In the genomic region with DNA sequence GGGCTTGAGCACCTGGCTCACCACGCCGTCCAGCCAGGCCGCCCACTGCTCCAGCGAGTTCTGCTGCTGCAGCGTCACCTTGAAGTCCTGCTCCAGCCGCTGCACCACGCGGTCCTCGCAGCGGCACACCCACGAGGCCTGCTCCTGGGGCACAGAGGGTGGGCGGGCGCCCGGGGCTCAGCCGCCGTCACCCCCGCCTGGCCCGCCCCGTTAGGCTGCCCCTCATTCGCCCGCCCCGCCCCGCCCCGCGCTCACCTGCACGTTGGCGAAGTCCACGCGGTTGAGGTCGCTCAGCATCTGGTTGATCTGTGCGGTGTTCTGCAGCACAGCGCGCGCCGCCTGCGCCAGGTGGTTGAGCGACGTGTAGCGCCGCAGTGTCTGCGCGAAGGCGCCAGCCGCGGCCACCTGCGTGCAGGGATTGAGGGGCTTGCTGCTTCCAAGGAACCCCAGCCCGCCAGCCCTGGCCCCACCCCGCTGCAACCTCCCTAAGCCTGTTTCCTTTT, we compare ENCODE assay signal across 26 cellular contexts. TPM values are rescaled to one million over a fixed set of nuclear protein-coding genes. Genes with fewer than 3 reads are reported as not detected.
DNase-seq lines count a peak whose midpoint lies in the region; ATAC-seq and TF ChIP-seq lines count a peak whose summit lies in the region.
"Had no signal": no experiment of that assay in that cellular context is flagged by ENCODE, and none has a peak within 500 bp of the region (broad histone marks: within the 10 kb centered on the region; RNA-seq: fewer than 3 reads in every experiment).

No MANE protein-coding gene starts in this region.

- H3K36me3 Mint-ChIP-seq in CD8-positive, alpha-beta memory T cell: peaks cover 0 to 65% (median 0%) of the 10 kb centered on the region in 3 donors
- H3K36me3 Mint-ChIP-seq: activated naive CD8-positive, alpha-beta T cell had no signal

- peaks cover 0 to 4% (median 0%) of the 10 kb centered on the region in 3 donors for H3K4me1 Mint-ChIP-seq in CD8-positive, alpha-beta memory T cell
- H3K4me1 Mint-ChIP-seq: CD14-positive monocyte had no signal

- H3K4ac ChIP-seq in neuronal stem cell (ENCODE audit: low read length): no peak overlapping the region

- H3K18ac ChIP-seq in neuronal stem cell (ENCODE audit: low read length): peak overlapping the region; percentile 80

- DNase-seq in neuronal stem cell (ENCODE audit: low spot score) (no peak), T-helper 1 cell (no peak), nucleus accumbens (lab: John Stamatoyannopoulos, UW) (no peak)
- no peak for DNase-seq in CD8-positive, alpha-beta memory T cell
- DNase-seq: activated CD4-positive, alpha-beta T cell treated with anti-CD3 and anti-CD28 coated beads for 4 hours; activated CD8-positive, alpha-beta memory T cell treated with anti-CD3 and anti-CD28 coated beads for 24 hours; activated effector memory CD4-positive, alpha-beta T cell treated with Interleukin-2 at 50 U/mL for 16 hours; anterior cingulate cortex; Calu3; DND-41; Karpas-422; NCI-H1436 treated with DMSO at 0.1 percent for 48 hours; NCI-H446; NCI-H774; nephron progenitor cell; stimulated activated CD4-positive, alpha-beta T cell treated with anti-CD3 and anti-CD28 coated beads, Interleukin-2, amount 100 ng/mL, for 48 hours had no signal

- H3K27me3 ChIP-seq in HUES6 (ENCODE audit: control insufficient read depth, insufficient read depth, low read length) (peaks cover 5% of the 10 kb centered on the region; the same call in 1 of the 2 replicates), gastroesophageal sphincter (no peaks in the 10 kb centered on the region), neuronal stem cell (ENCODE audit: control insufficient read depth in 3 of 3, insufficient read depth in 3 of 3, low read depth in 1 of 3, low read length in 3 of 3) (peaks cover 0 to 4% (median 0%) of the 10 kb centered on the region in 3 experiments)
- no peaks in the 10 kb centered on the region for H3K27me3 ChIP-seq in CD8-positive, alpha-beta memory T cell (ENCODE audit: insufficient read depth, low read length, poor library complexity, severe bottlenecking)
- H3K27me3 ChIP-seq: uterus had no signal

- H2BK15ac ChIP-seq in neuronal stem cell (ENCODE audit: low read length): no peak overlapping the region

- no peak for TF ChIP-seq EP300 in gastroesophageal sphincter (IDR thresholded peaks at IDR 0.05)

- H3K4me3 ChIP-seq in HUES6 (ENCODE audit: low read depth, low read length) (peak overlapping the region; percentile 67), gastroesophageal sphincter (peak overlapping the region in 1 of 2 donors; percentile 48), neuronal stem cell (ENCODE audit: low read length in 2 of 2) (no peak overlapping the region)
- H3K4me3 ChIP-seq in CD8-positive, alpha-beta memory T cell (ENCODE audit: low read length): no peak overlapping the region
- H3K4me3 ChIP-seq: SK-N-MC had no signal

- H2BK5ac ChIP-seq in neuronal stem cell (ENCODE audit: low read length): no peak overlapping the region

- TF ChIP-seq CTCF in gastroesophageal sphincter (IDR thresholded peaks at IDR 0.05): no peak

- POLR2A ChIA-PET in CD8-positive, alpha-beta memory T cell (lab: Charles Lee): no interaction called here

- 93 to 98% methylated on average over 3 to 8 of the region's 48 CpGs for WGBS in gastroesophageal sphincter (ENCODE audit: low coverage in 1 of 2), 2 donors
- WGBS in neuronal stem cell (ENCODE audit: extremely low coverage in 2 of 2, insufficient read length in 2 of 2, insufficient replicate concordance in 1 of 2), 2 donors: no CpG with 5 or more reads among the region's 48 CpGs

- H3K4me2 ChIP-seq in neuronal stem cell (ENCODE audit: insufficient read depth, low read length, poor library complexity, severe bottlenecking): no peak overlapping the region

- H4K91ac ChIP-seq in neuronal stem cell (ENCODE audit: low read depth, low read length, poor library complexity): no peak overlapping the region

- no peaks in the 10 kb centered on the region for H3K27me3 Mint-ChIP-seq in CD8-positive, alpha-beta memory T cell
- H3K27me3 Mint-ChIP-seq: activated naive CD8-positive, alpha-beta T cell had no signal

- H3K4me1 ChIP-seq in HUES6 (ENCODE audit: control insufficient read depth, insufficient read depth, low read length) (peaks cover 11% of the 10 kb centered on the region; the same call in 1 of the 2 replicates), gastroesophageal sphincter (peaks cover 0 to 20% (median 0%) of the 10 kb centered on the region in 3 donors), neuronal stem cell (ENCODE audit: control insufficient read depth in 2 of 2, insufficient read depth in 1 of 2, low read depth in 1 of 2, low read length in 2 of 2) (peaks cover 0 to 9% of the 10 kb centered on the region in 2 donors)
- H3K4me1 ChIP-seq in CD8-positive, alpha-beta memory T cell (ENCODE audit: insufficient read depth, low read length): no peaks in the 10 kb centered on the region

- no peak overlapping the region for H3K27ac Mint-ChIP-seq in CD8-positive, alpha-beta memory T cell
- H3K27ac Mint-ChIP-seq: activated naive CD8-positive, alpha-beta T cell; nephron progenitor cell; T-helper 2 cell treated with Interferon-gamma antibody and Interleukin-4, amounts not matched to agents 5 μg/mL and 100 μg/mL, for 36 hours had no signal

- H3K9me3 ChIP-seq in HUES6 (ENCODE audit: control insufficient read depth, insufficient read depth, low read depth, low read length) (no peaks in the 10 kb centered on the region), gastroesophageal sphincter (no peaks in the 10 kb centered on the region), neuronal stem cell (replicated peaks in 1 of 2; ENCODE audit: control insufficient read depth in 2 of 2, insufficient read depth in 1 of 2, low read depth in 1 of 2, low read length in 2 of 2) (no peaks in the 10 kb centered on the region)
- no peaks in the 10 kb centered on the region for H3K9me3 ChIP-seq in CD8-positive, alpha-beta memory T cell (ENCODE audit: low read length)
- H3K9me3 ChIP-seq: uterus had no signal

- H2BK12ac ChIP-seq in neuronal stem cell (ENCODE audit: low read length): no peak overlapping the region

- H3K9ac ChIP-seq in HUES6 (ENCODE audit: low read length): peak overlapping the region; percentile 48
- H3K9ac ChIP-seq in neuronal stem cell (ENCODE audit: low read depth, low read length, poor library complexity): peak overlapping the region; percentile 44

- H2AFZ ChIP-seq in neuronal stem cell (ENCODE audit: low read length): no peak overlapping the region

- no peak overlapping the region for H3K4me3 Mint-ChIP-seq in CD8-positive, alpha-beta memory T cell
- H3K4me3 Mint-ChIP-seq: activated naive CD8-positive, alpha-beta T cell; CD14-positive monocyte; nephron progenitor cell; T-helper 2 cell treated with Interferon-gamma antibody and Interleukin-4, amounts not matched to agents 5 μg/mL and 100 μg/mL, for 36 hours had no signal

- CTCF ChIA-PET in CD8-positive, alpha-beta memory T cell (lab: Charles Lee): no interaction called here

- no peak for TF ChIP-seq POLR2A in gastroesophageal sphincter (IDR thresholded peaks at IDR 0.05)

- peak overlapping the region; percentile 84 for H2AK5ac ChIP-seq in neuronal stem cell (ENCODE audit: low read depth, low read length)

- peaks cover 7% of the 10 kb centered on the region for H3K79me1 ChIP-seq in neuronal stem cell (ENCODE audit: low read depth, low read length)

- peak; percentile 3 for ATAC-seq in gastroesophageal sphincter

- H3K14ac ChIP-seq in neuronal stem cell (ENCODE audit: low read length): no peak overlapping the region

- peak overlapping the region; percentile 80 for H3K23ac ChIP-seq in neuronal stem cell (ENCODE audit: low read depth, low read length, poor library complexity)

- peaks cover 50% of the 10 kb centered on the region for H3K36me3 ChIP-seq in HUES6 (ENCODE audit: control insufficient read depth, insufficient read depth, low read length)
- H3K36me3 ChIP-seq in gastroesophageal sphincter: peaks cover 0 to 98% of the 10 kb centered on the region in 2 donors
- peaks cover 43 to 66% of the 10 kb centered on the region in 2 donors for H3K36me3 ChIP-seq in neuronal stem cell (replicated peaks in 1 of 2; ENCODE audit: control insufficient read depth in 2 of 2, insufficient read depth in 2 of 2, low read length in 2 of 2)
- H3K36me3 ChIP-seq in CD8-positive, alpha-beta memory T cell (ENCODE audit: insufficient read depth, low read length): peaks cover 18% of the 10 kb centered on the region
- H3K36me3 ChIP-seq: uterus had no signal

- no peaks in the 10 kb centered on the region for H3K9me3 Mint-ChIP-seq in CD8-positive, alpha-beta memory T cell
- H3K9me3 Mint-ChIP-seq: CD14-positive monocyte; nephron progenitor cell; T-helper 2 cell treated with Interferon-gamma antibody and Interleukin-4, amounts not matched to agents 5 μg/mL and 100 μg/mL, for 36 hours had no signal

- peak overlapping the region; percentile 17 for H4K8ac ChIP-seq in neuronal stem cell (ENCODE audit: low read depth, low read length)

- H3K27ac ChIP-seq in HUES6 (ENCODE audit: low read depth, low read length) (no peak overlapping the region), gastroesophageal sphincter (peak overlapping the region in 2 of 4 donors; percentile 53 to 66), neuronal stem cell (replicated peaks; ENCODE audit: low read length) (no peak overlapping the region)
- H3K27ac ChIP-seq in CD8-positive, alpha-beta memory T cell (ENCODE audit: low read depth, low read length): no peak overlapping the region
- H3K27ac ChIP-seq: SK-N-MC had no signal

- no peak overlapping the region for H2BK120ac ChIP-seq in neuronal stem cell (ENCODE audit: low read depth, low read length)

RNA-seq across cellular contexts. Expression of a gene that starts 11.3 kb away (rescaled TPM):
- 10 to 100 TPM in 2 of 4 donors, 1 to 10 TPM in 2; 5.3 to 20.8 (median 14.5) TPM for total RNA-seq in gastroesophageal sphincter
- polyA plus RNA-seq in neuronal stem cell (2013, experiment 1 of 2): 44.9 TPM
- polyA plus RNA-seq in neuronal stem cell (2013, experiment 2 of 2): 44.2 TPM
- 10 to 100 TPM; 64.6 to 66.5 TPM for total RNA-seq in CD8-positive, alpha-beta memory T cell
- 8.0 TPM for polyA plus RNA-seq in CD8-positive, alpha-beta memory T cell

RNA-seq across cellular contexts. Expression of a gene that starts 25.4 kb away (rescaled TPM):
- under 1 TPM in 2 of 4 donors, not detected in 2; 0.62 to 0.67 TPM for total RNA-seq in gastroesophageal sphincter
- 2.8 TPM for polyA plus RNA-seq in neuronal stem cell (2013, experiment 1 of 2)
- polyA plus RNA-seq in neuronal stem cell (2013, experiment 2 of 2): 2.8 TPM
- total RNA-seq in CD8-positive, alpha-beta memory T cell: under 1 TPM in 1 of 2 experiments, not detected in 1; 0.24 TPM
- polyA plus RNA-seq in CD8-positive, alpha-beta memory T cell: not detected
- total RNA-seq: bronchial epithelial cell, Calu3, lung microvascular endothelial cell, temporal lobe had no signal

RNA-seq across cellular contexts. Expression of a gene that starts 42.5 kb away (rescaled TPM):
- total RNA-seq in gastroesophageal sphincter: 1 to 10 TPM; 2.0 to 5.9 (median 3.9) TPM
- 7.3 TPM for polyA plus RNA-seq in neuronal stem cell (2013, experiment 1 of 2)
- polyA plus RNA-seq in neuronal stem cell (2013, experiment 2 of 2): 7.5 TPM
- total RNA-seq in CD8-positive, alpha-beta memory T cell: 10 to 100 TPM; 13.0 to 13.6 TPM
- polyA plus RNA-seq in CD8-positive, alpha-beta memory T cell: 3.1 TPM

RNA-seq across cellular contexts. Expression of a gene that starts 57.7 kb away (rescaled TPM):
- total RNA-seq in gastroesophageal sphincter: 10 to 100 TPM; 15.6 to 36.8 (median 22.4) TPM
- polyA plus RNA-seq in neuronal stem cell (2013, experiment 1 of 2): 19.7 TPM
- polyA plus RNA-seq in neuronal stem cell (2013, experiment 2 of 2): 18.7 TPM
- total RNA-seq in CD8-positive, alpha-beta memory T cell: 10 to 100 TPM; 30.8 to 31.0 TPM
- 15.3 TPM for polyA plus RNA-seq in CD8-positive, alpha-beta memory T cell

RNA-seq across cellular contexts. Expression of a gene that starts 57.7 kb away (rescaled TPM):
- 1 to 10 TPM in 3 of 4 donors, not detected in 1; 1.9 to 2.4 (median 2.2) TPM for total RNA-seq in gastroesophageal sphincter
- 1.8 TPM for polyA plus RNA-seq in neuronal stem cell (2013, experiment 1 of 2)
- polyA plus RNA-seq in neuronal stem cell (2013, experiment 2 of 2): 2.1 TPM
- total RNA-seq in CD8-positive, alpha-beta memory T cell: 1 to 10 TPM; 6.8 to 8.2 TPM
- 3.5 TPM for polyA plus RNA-seq in CD8-positive, alpha-beta memory T cell
